In genomic region chr11:46333129-46333947, GRCh38 we compare ENCODE assay signal across 8 cellular contexts. TPM values are rescaled to one million over a fixed set of nuclear protein-coding genes. Genes with fewer than 3 reads are reported as not detected.
DNase-seq lines count a peak whose midpoint lies in the region; ATAC-seq and TF ChIP-seq lines count a peak whose summit lies in the region.

No MANE protein-coding gene starts in this region.

- peaks cover 91% of the 10 kb centered on the region for H3K27me3 Mint-ChIP-seq in Calu3 (ENCODE audit: unreplicated experiment)
- peaks cover 61% of the 10 kb centered on the region for H3K27me3 Mint-ChIP-seq in nephron progenitor cell (ENCODE audit: low read depth, poor library complexity)

- TF ChIP-seq CTCF in Calu3 (IDR thresholded peaks at IDR 0.05; ENCODE audit: unreplicated experiment) (no peak), coronary artery (IDR thresholded peaks at IDR 0.05) (no peak), nephron progenitor cell (IDR thresholded peaks at IDR 0.05) (no peak)

- H3K9me3 Mint-ChIP-seq in Calu3 (ENCODE audit: low read depth, unreplicated experiment): no peaks in the 10 kb centered on the region
- H3K9me3 Mint-ChIP-seq in nephron progenitor cell: no peaks in the 10 kb centered on the region

- H3K36me3 Mint-ChIP-seq in Calu3 (ENCODE audit: insufficient read depth, unreplicated experiment) (no peaks in the 10 kb centered on the region), nephron progenitor cell (ENCODE audit: low read depth) (no peaks in the 10 kb centered on the region)

- H3K4me3 Mint-ChIP-seq in Calu3 (ENCODE audit: low read depth, unreplicated experiment) (peak overlapping the region; percentile 39), nephron progenitor cell (peak overlapping the region; percentile 75)

- no TSS peak for BruUV-seq in Calu3 (replicated peaks; lab: Mats Ljungman, UMichigan)

- intact Hi-C loops in Calu3 (cut with micrococcal nuclease; ENCODE audit: unreplicated experiment): no loop called here

- no peak for ATAC-seq in HG02852 (IDR thresholded peaks at IDR 0.05; ENCODE audit: unreplicated experiment)
- no peak for ATAC-seq in HG03159 (IDR thresholded peaks at IDR 0.05; ENCODE audit: unreplicated experiment)
- ATAC-seq in HG02885 (IDR thresholded peaks at IDR 0.05; ENCODE audit: poor library complexity, unreplicated experiment): no peak

- CTCF ChIA-PET in Calu3 (lab: Charles Lee): interaction anchor here (0.6 kb wide), 1 partner anchor 9 kb away, joined by 3 read pairs; no protein-coding TSS in a partner anchor

- H3K27ac Mint-ChIP-seq in Calu3 (ENCODE audit: unreplicated experiment) (no peak overlapping the region), nephron progenitor cell (no peak overlapping the region)

- H3K4me1 Mint-ChIP-seq in Calu3 (ENCODE audit: low read depth, unreplicated experiment) (peaks cover 7% of the 10 kb centered on the region), nephron progenitor cell (peaks cover 62% of the 10 kb centered on the region)

- no peak for DNase-seq in Calu3
- DNase-seq in NCI-H69 (lab: John Stamatoyannopoulos, UW): peak; percentile 80
- DNase-seq in coronary artery (ENCODE audit: low spot score): no peak
- DNase-seq in nephron progenitor cell: peak; percentile 56
- DNase-seq in NCI-H2196 (lab: John Stamatoyannopoulos, UW; ENCODE audit: unreplicated experiment): no peak

- peak overlapping the region; percentile 67 for H3K4me3 ChIP-seq in coronary artery

- H3K27ac ChIP-seq in coronary artery: no peak overlapping the region

RNA-seq across cellular contexts. Expression of gene DGKZ, which starts 13.9 kb away (rescaled TPM):
- total RNA-seq in Calu3 (2022): 38.0 and 40.2 TPM in 2 replicates

RNA-seq across cellular contexts. Expression of gene MDK, which starts 48.1 kb away (rescaled TPM):
- 74.9 and 139 TPM in 2 replicates for total RNA-seq in Calu3 (2022)

RNA-seq across cellular contexts. Expression of gene CREB3L1, which starts 55.9 kb away (rescaled TPM):
- 0.61 TPM in 1 of 2 replicates, not detected in the other for total RNA-seq in Calu3 (2022)

RNA-seq across cellular contexts. Expression of gene CHRM4, which starts 58.2 kb away (rescaled TPM):
- not detected in 2 replicates for total RNA-seq in Calu3 (2022)

Comparison
In these comparisons a context has a peak if more than half of its experiments do, and no peak if none do; other contexts are left out.
1. DNase-seq: peak in NCI-H69 (single experiment) and nephron progenitor cell (single experiment); none in Calu3 (single experiment), coronary artery (single experiment) and NCI-H2196 (single experiment).